Comparison of ENCODE assay signal across 8 cellular contexts in the genomic region with DNA sequence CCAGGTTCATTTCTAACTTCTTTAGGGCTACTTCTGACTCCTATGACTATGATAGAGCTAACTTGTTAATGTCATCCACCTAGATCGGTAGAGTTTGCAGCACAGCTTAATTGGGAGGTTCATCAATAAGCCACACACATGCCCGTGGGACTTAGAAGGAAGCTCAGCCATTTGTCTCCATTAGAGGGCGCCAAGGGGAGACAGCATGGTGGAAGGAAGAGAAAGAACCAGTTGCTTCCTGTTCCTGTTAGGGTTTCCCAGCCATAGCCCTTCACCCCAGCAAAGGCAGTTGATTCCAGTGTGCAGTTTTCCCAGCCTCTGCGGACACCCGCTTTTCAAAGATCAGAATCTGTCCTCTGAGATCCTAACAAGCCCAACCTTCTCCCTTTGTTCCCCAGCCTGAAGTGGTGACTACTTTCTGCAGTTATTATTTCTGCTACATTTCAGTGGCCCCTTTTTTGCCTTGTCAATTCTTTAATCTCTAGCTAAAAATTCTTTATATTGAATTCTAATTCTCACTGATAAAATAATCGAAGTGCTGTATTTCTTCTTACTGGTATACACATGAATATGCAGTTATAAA. TPM values are rescaled to one million over a fixed set of nuclear protein-coding genes. Genes with fewer than 3 reads are reported as not detected.
DNase-seq lines count a peak whose midpoint lies in the region; ATAC-seq and TF ChIP-seq lines count a peak whose summit lies in the region.

No MANE protein-coding gene starts in this region.

- peak; percentile 72 for ATAC-seq in GM21786 (IDR thresholded peaks at IDR 0.05; ENCODE audit: unreplicated experiment)

- in situ Hi-C loops in SK-MEL-5 (cut with HindIII; ENCODE audit: low pct_unique_long_range_greater_than_20kb, low sequenced_read_pairs) = no loop called here

- peak; percentile 9 for DNase-seq in DMS153 treated with DMSO at 0.1 percent for 48 hours (lab: John Stamatoyannopoulos, UW; ENCODE audit: unreplicated experiment)
- peak; percentile 80 for DNase-seq in MM.1S
- peak; percentile 86 for DNase-seq in SK-MEL-5 (ENCODE audit: low read depth, low spot score)
- peak; percentile 51 for DNase-seq in activated naive CD4-positive, alpha-beta T cell treated with Interleukin-2 at 50 U/mL for 16 hours
- peak; percentile 60 to 78 for DNase-seq in cardiac muscle cell (ENCODE audit: low read depth in 1 of 2, low spot score in 1 of 2)
- no peak for DNase-seq in retinal pigment epithelial cell (ENCODE audit: low read depth)
- no peak for DNase-seq in 8988T

- no peaks in the 10 kb centered on the region for H4K20me1 ChIP-seq in MM.1S (ENCODE audit: insufficient read depth, low read length)

- no peaks in the 10 kb centered on the region for H3K36me3 ChIP-seq in MM.1S (replicated peaks; ENCODE audit: insufficient read depth, low read length)
- no peaks in the 10 kb centered on the region for H3K36me3 ChIP-seq in cardiac muscle cell

- H3K9ac ChIP-seq in MM.1S (ENCODE audit: low read length) = no peak overlapping the region

- H3K4me3 ChIP-seq in MM.1S (ENCODE audit: low read length) (no peak overlapping the region), cardiac muscle cell (no peak overlapping the region), retinal pigment epithelial cell (ENCODE audit: low read length) (no peak overlapping the region)

- no peaks in the 10 kb centered on the region for H3K9me2 ChIP-seq in MM.1S (replicated peaks; ENCODE audit: insufficient read depth, low read length)

- H2AFZ ChIP-seq in MM.1S (ENCODE audit: low read length) = peak overlapping the region; percentile 79

- TF ChIP-seq CTCF in MM.1S (IDR thresholded peaks at IDR 0.05; ENCODE audit: low read length) = peak; percentile 81
- TF ChIP-seq CTCF in cardiac muscle cell (IDR thresholded peaks at IDR 0.05; ENCODE audit: low read depth, low read length) = peak; percentile 70
- TF ChIP-seq CTCF in retinal pigment epithelial cell (conservative IDR thresholded peaks at IDR 0.05; ENCODE audit: low read depth, low read length) = peak; percentile 84

- no peaks in the 10 kb centered on the region for H3K79me2 ChIP-seq in MM.1S (ENCODE audit: low read length)

- H3F3A ChIP-seq in MM.1S (ENCODE audit: insufficient read depth, low read length) = no peaks in the 10 kb centered on the region

- H3K27me3 ChIP-seq in MM.1S (replicated peaks; ENCODE audit: insufficient read depth, low read length) (no peaks in the 10 kb centered on the region), cardiac muscle cell (no peaks in the 10 kb centered on the region)

- H3K4me1 ChIP-seq in MM.1S (ENCODE audit: low read length) (peaks cover 4% of the 10 kb centered on the region; the same call in 1 of the 2 replicates), cardiac muscle cell (ENCODE audit: low read depth) (peaks cover 4% of the 10 kb centered on the region)

- H3K9me3 ChIP-seq in MM.1S (replicated peaks; ENCODE audit: insufficient read depth, low read length) (no peaks in the 10 kb centered on the region), cardiac muscle cell (ENCODE audit: low read depth) (no peaks in the 10 kb centered on the region)

- H3K27ac ChIP-seq in MM.1S (ENCODE audit: low read length) (no peak overlapping the region), cardiac muscle cell (no peak overlapping the region)

- H3K4me2 ChIP-seq in MM.1S (ENCODE audit: low read depth, low read length) = peak overlapping the region; percentile 23; the same call in 1 of the 2 replicates

RNA-seq across cellular contexts. Expression of a gene that starts 30.3 kb away (rescaled TPM):
- 32.4 and 37.4 TPM in 2 replicates for total RNA-seq in SK-MEL-5 (2014; rRNA removed; shearing (Covaris generic))
- 26.0 and 38.1 TPM in 2 replicates for polyA plus RNA-seq in SK-MEL-5 (2015; cell fraction: cytosol; rRNA removed)
- 3.6 and 12.3 TPM in 2 replicates for polyA plus RNA-seq in SK-MEL-5 (2015; cell fraction: nucleus; rRNA removed)
- 33.7 and 50.8 TPM in 2 replicates for total RNA-seq in cardiac muscle cell
- polyA plus RNA-seq in cardiac muscle cell = 28.3 and 30.6 TPM in 2 replicates

RNA-seq across cellular contexts. Expression of a gene that starts 30.4 kb away (rescaled TPM):
- 15.2 and 15.8 TPM in 2 replicates for total RNA-seq in SK-MEL-5 (2014; rRNA removed; shearing (Covaris generic))
- polyA plus RNA-seq in SK-MEL-5 (2015; cell fraction: cytosol; rRNA removed) = 6.8 and 7.2 TPM in 2 replicates
- polyA plus RNA-seq in SK-MEL-5 (2015; cell fraction: nucleus; rRNA removed) = 29.0 and 33.5 TPM in 2 replicates
- total RNA-seq in cardiac muscle cell = 5.2 and 8.8 TPM in 2 replicates
- polyA plus RNA-seq in cardiac muscle cell = 6.3 and 6.4 TPM in 2 replicates

Comparison
In these comparisons a context has a peak if more than half of its experiments do, and no peak if none do; other contexts are left out.
1. DNase-seq: peak in DMS153 treated with DMSO at 0.1 percent for 48 hours (single experiment), MM.1S (single experiment), SK-MEL-5 (single experiment), activated naive CD4-positive, alpha-beta T cell treated with Interleukin-2 at 50 U/mL for 16 hours (single experiment) and cardiac muscle cell (2 of 2); none in retinal pigment epithelial cell (single experiment) and 8988T (single experiment).
2. Peak in every context shown above with its lines, with median percentiles within 50 percentile points of each other: CTCF ChIP-seq.